In the genomic region with DNA sequence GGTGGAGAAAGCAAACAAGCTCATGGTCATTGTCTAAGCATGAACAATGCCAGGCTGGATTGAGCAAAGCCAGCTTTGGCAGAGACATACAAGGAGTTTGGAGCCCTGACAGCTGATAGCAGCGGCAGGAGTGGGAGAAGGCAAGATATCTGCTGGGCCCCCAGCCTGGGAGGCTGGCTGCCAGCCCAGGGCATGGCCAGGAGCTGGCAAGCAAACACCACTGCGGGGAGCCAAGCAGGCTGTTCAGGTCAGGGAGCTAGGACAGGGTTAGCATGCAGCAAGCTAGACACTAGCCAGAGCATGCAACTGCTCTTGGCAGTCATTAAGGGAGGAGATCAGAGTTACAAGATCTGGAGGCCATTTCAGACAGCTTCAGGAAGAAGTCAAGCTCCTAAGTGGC, we compare ENCODE assay signal across 13 cellular contexts.
DNase-seq lines count a peak whose midpoint lies in the region; ATAC-seq and TF ChIP-seq lines count a peak whose summit lies in the region.
"Had no signal": no experiment of that assay in that cellular context is flagged by ENCODE, and none has a peak within 500 bp of the region (broad histone marks: within the 10 kb centered on the region; RNA-seq: fewer than 3 reads in every experiment).

No MANE protein-coding gene starts in this region.

- H3K9me3 ChIP-seq in mucosa of descending colon = no peaks in the 10 kb centered on the region
- H3K9me3 ChIP-seq: ascending aorta had no signal

- no peak overlapping the region for H3K4me3 Mint-ChIP-seq in stimulated activated naive CD8-positive, alpha-beta T cell treated with anti-CD3 and anti-CD28 coated beads, Interleukin-15, amount 100 ng/mL, for 72 hours
- H3K4me3 Mint-ChIP-seq: stimulated activated naive CD8-positive, alpha-beta T cell treated with anti-CD3 and anti-CD28 coated beads, Interleukin-15, Interleukin-2, amounts not matched to agents 100 ng/mL and 50 ng/mL, for 24 hours had no signal

- no peaks in the 10 kb centered on the region for H3K36me3 ChIP-seq in mucosa of descending colon (ENCODE audit: low read depth)
- H3K36me3 ChIP-seq: ascending aorta had no signal

- H3K4me1 ChIP-seq in mucosa of descending colon (ENCODE audit: low read depth) = no peaks in the 10 kb centered on the region
- H3K4me1 ChIP-seq: ascending aorta had no signal

- no peaks in the 10 kb centered on the region for H3K9me3 Mint-ChIP-seq in stimulated activated naive CD8-positive, alpha-beta T cell treated with anti-CD3 and anti-CD28 coated beads, Interleukin-15, amount 100 ng/mL, for 72 hours

- DNase-seq in stimulated activated naive CD8-positive, alpha-beta T cell treated with anti-CD3 and anti-CD28 coated beads, Interleukin-15, amount 100 ng/mL, for 72 hours = no peak
- no peak for DNase-seq in stimulated activated naive CD8-positive, alpha-beta T cell treated with anti-CD3 and anti-CD28 coated beads, Interleukin-15, Interleukin-2, amounts not matched to agents 100 U/mL and 50 U/mL, for 24 hours
- DNase-seq in cerebellum (ENCODE audit: low spot score) (peak; percentile 88), mucosa of descending colon (peak in 2 of 3 donors; percentile 21 to 49), NCI-H524 (lab: John Stamatoyannopoulos, UW) (no peak)
- DNase-seq: ACHN, DMS53, PC-9 had no signal

- no peak overlapping the region for H3K27ac Mint-ChIP-seq in stimulated activated naive CD8-positive, alpha-beta T cell treated with anti-CD3 and anti-CD28 coated beads, Interleukin-15, amount 100 ng/mL, for 72 hours
- H3K27ac Mint-ChIP-seq: stimulated activated naive CD8-positive, alpha-beta T cell treated with anti-CD3 and anti-CD28 coated beads, Interleukin-15, Interleukin-2, amounts not matched to agents 100 ng/mL and 50 ng/mL, for 24 hours had no signal

- ATAC-seq in stimulated activated naive CD8-positive, alpha-beta T cell treated with anti-CD3 and anti-CD28 coated beads, Interleukin-15, amount 100 ng/mL, for 72 hours = peak; percentile 53
- no peak for ATAC-seq in stimulated activated naive CD8-positive, alpha-beta T cell treated with anti-CD3 and anti-CD28 coated beads, Interleukin-15, Interleukin-2, amounts not matched to agents 100 U/mL and 50 U/mL, for 24 hours
- ATAC-seq in mucosa of descending colon (peak; percentile 76), HG02588 (IDR thresholded peaks at IDR 0.05; ENCODE audit: unreplicated experiment) (no peak), HG02759 (IDR thresholded peaks at IDR 0.05; ENCODE audit: unreplicated experiment) (no peak), GM21723 (IDR thresholded peaks at IDR 0.05; ENCODE audit: unreplicated experiment) (no peak)

- TF ChIP-seq CTCF in mucosa of descending colon (IDR thresholded peaks at IDR 0.05) = no peak

- no peaks in the 10 kb centered on the region for H3K4me1 Mint-ChIP-seq in stimulated activated naive CD8-positive, alpha-beta T cell treated with anti-CD3 and anti-CD28 coated beads, Interleukin-15, amount 100 ng/mL, for 72 hours

- no peak overlapping the region for H3K4me3 ChIP-seq in mucosa of descending colon
- H3K4me3 ChIP-seq: ascending aorta, PC-9 had no signal

- intact Hi-C loops in mucosa of descending colon (cut with DNase I, micrococcal nuclease) = no loop called here

- H3K27me3 Mint-ChIP-seq in stimulated activated naive CD8-positive, alpha-beta T cell treated with anti-CD3 and anti-CD28 coated beads, Interleukin-15, amount 100 ng/mL, for 72 hours = no peaks in the 10 kb centered on the region

Comparison
In these comparisons a context has a peak if more than half of its experiments do, and no peak if none do; other contexts are left out.
1. ATAC-seq: peak in stimulated activated naive CD8-positive, alpha-beta T cell treated with anti-CD3 and anti-CD28 coated beads, Interleukin-15, amount 100 ng/mL, for 72 hours (single experiment) and mucosa of descending colon (single experiment); none in stimulated activated naive CD8-positive, alpha-beta T cell treated with anti-CD3 and anti-CD28 coated beads, Interleukin-15, Interleukin-2, amounts not matched to agents 100 U/mL and 50 U/mL, for 24 hours (single experiment), HG02588 (single experiment), HG02759 (single experiment) and GM21723 (single experiment).
2. DNase-seq: peak in cerebellum (single experiment) and mucosa of descending colon (2 of 3); none in stimulated activated naive CD8-positive, alpha-beta T cell treated with anti-CD3 and anti-CD28 coated beads, Interleukin-15, amount 100 ng/mL, for 72 hours (0 of 2), stimulated activated naive CD8-positive, alpha-beta T cell treated with anti-CD3 and anti-CD28 coated beads, Interleukin-15, Interleukin-2, amounts not matched to agents 100 U/mL and 50 U/mL, for 24 hours (single experiment) and NCI-H524 (0 of 2).